ENCODE assay signal across 14 cellular contexts in the genomic region with DNA sequence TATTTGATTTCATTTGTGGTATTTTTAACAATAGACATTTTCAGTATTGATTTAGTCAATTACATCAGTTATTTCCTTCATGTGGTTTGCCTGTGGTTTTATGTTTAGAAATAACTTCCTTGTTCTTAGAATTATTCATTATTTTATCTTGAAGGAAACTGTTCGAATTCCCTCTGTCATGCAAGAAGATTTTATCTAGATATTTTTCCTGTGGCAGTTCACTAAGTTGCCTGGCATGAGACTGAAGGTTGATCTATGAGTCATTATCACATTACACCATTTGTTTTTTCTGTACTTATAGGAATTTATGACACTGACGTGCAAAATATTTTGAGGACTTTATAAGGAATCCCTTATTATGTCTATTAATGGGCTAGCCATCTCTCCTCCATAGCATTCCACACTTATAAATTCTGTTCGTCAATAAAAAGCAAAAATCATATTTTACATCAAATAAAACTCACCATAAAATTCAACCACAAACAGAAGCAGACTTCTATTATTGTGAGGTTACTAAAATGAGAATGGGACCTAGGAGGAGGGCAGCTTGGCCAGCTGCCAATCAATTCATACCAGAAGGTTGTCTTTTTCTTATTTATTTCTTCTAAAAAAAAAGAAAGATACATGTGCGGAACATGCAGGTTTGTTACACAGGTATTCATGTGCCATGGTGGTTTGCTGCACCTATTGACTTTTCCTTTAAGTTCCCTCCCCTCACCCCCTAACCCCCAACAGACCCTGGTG.
A peak's percentile ranks its signal among the peaks of the same experiment; 100 is the strongest.
DNase-seq lines count a peak whose midpoint lies in the region; ATAC-seq and FAIRE-seq lines count a peak whose summit lies in the region.
"Had no signal": no experiment of that assay in that cellular context is flagged by ENCODE, and none has a peak within 500 bp of the region (broad histone marks: within the 10 kb centered on the region; RNA-seq: fewer than 3 reads in every experiment).

No MANE protein-coding gene starts in this region.

- peak overlapping the region; percentile 74 for H3K27ac ChIP-seq in ACC112 (ENCODE audit: low read depth, low read length)
- H3K27ac ChIP-seq: left ventricle myocardium inferior, uterus had no signal

- H3K4me1 Mint-ChIP-seq in activated CD4-positive, alpha-beta memory T cell treated with anti-CD3 and anti-CD28 coated beads for 36 hours (ENCODE audit: low read depth): no peaks in the 10 kb centered on the region
- H3K4me1 Mint-ChIP-seq in naive thymus-derived CD8-positive, alpha-beta T cell: no peaks in the 10 kb centered on the region
- H3K4me1 Mint-ChIP-seq in activated T-cell treated with anti-CD3 and anti-CD28 coated beads, Interleukin-2, amount 50 U/mL, for 4 hours (ENCODE audit: low read depth): no peaks in the 10 kb centered on the region

- no peaks in the 10 kb centered on the region for H3K36me3 Mint-ChIP-seq in activated CD4-positive, alpha-beta memory T cell treated with anti-CD3 and anti-CD28 coated beads for 36 hours
- no peaks in the 10 kb centered on the region for H3K36me3 Mint-ChIP-seq in naive thymus-derived CD8-positive, alpha-beta T cell
- no peaks in the 10 kb centered on the region for H3K36me3 Mint-ChIP-seq in activated T-cell treated with anti-CD3 and anti-CD28 coated beads, Interleukin-2, amount 50 U/mL, for 4 hours (ENCODE audit: insufficient read depth)

- H3K4me3 Mint-ChIP-seq in activated CD4-positive, alpha-beta memory T cell treated with anti-CD3 and anti-CD28 coated beads for 36 hours: no peak overlapping the region
- no peak overlapping the region for H3K4me3 Mint-ChIP-seq in naive thymus-derived CD8-positive, alpha-beta T cell
- H3K4me3 Mint-ChIP-seq in activated T-cell treated with anti-CD3 and anti-CD28 coated beads, Interleukin-2, amount 50 U/mL, for 4 hours: no peak overlapping the region

- CTCF ChIA-PET in activated CD4-positive, alpha-beta memory T cell treated with anti-CD3 and anti-CD28 coated beads for 36 hours (lab: Charles Lee): interaction anchor here (6.0 kb wide), 1 partner anchor 997 kb away, joined by 38 read pairs; no protein-coding TSS in a partner anchor

- H3K4me3 ChIP-seq in ACC112 (ENCODE audit: low read depth, low read length): no peak overlapping the region
- H3K4me3 ChIP-seq: left ventricle myocardium inferior, uterus had no signal

- DNase-seq in HTR-8/SVneo (ENCODE audit: insufficient read length, low spot score): peak; percentile 40
- DNase-seq in amniotic stem cell (lab: John Stamatoyannopoulos, UW): peak; percentile 57
- DNase-seq in foreskin melanocyte: peak; percentile 94
- DNase-seq in activated CD4-positive, alpha-beta memory T cell treated with anti-CD3 and anti-CD28 coated beads for 36 hours: no peak
- DNase-seq in naive thymus-derived CD8-positive, alpha-beta T cell: no peak
- DNase-seq in activated T-cell treated with anti-CD3 and anti-CD28 coated beads, Interleukin-2, amount 50 U/mL, for 4 hours: no peak
- DNase-seq in NOMO-1 treated with dmso at 0.1 percent for 144 hours (lab: John Stamatoyannopoulos, UW; ENCODE audit: unreplicated experiment): no peak
- DNase-seq: left ventricle myocardium inferior, NCI-H524 treated with DMSO at 0.1 percent for 48 hours, nucleus accumbens, SHP77, uterus had no signal

- POLR2A ChIA-PET in activated CD4-positive, alpha-beta memory T cell treated with anti-CD3 and anti-CD28 coated beads for 36 hours (lab: Charles Lee): no interaction called here
- POLR2A ChIA-PET in naive thymus-derived CD8-positive, alpha-beta T cell (lab: Charles Lee): no interaction called here

- no peaks in the 10 kb centered on the region for H3K9me3 Mint-ChIP-seq in activated CD4-positive, alpha-beta memory T cell treated with anti-CD3 and anti-CD28 coated beads for 36 hours
- H3K9me3 Mint-ChIP-seq in naive thymus-derived CD8-positive, alpha-beta T cell: peaks cover 0 to 2% (median 0%) of the 10 kb centered on the region in 9 donors
- no peaks in the 10 kb centered on the region for H3K9me3 Mint-ChIP-seq in activated T-cell treated with anti-CD3 and anti-CD28 coated beads, Interleukin-2, amount 50 U/mL, for 4 hours

- no peak overlapping the region for H3K27ac Mint-ChIP-seq in activated CD4-positive, alpha-beta memory T cell treated with anti-CD3 and anti-CD28 coated beads for 36 hours
- H3K27ac Mint-ChIP-seq in naive thymus-derived CD8-positive, alpha-beta T cell: no peak overlapping the region

- no peak for FAIRE-seq in HTR-8/SVneo (lab: Jason Lieb, UNC)

- no peak overlapping the region for H2AFZ ChIP-seq in ACC112 (ENCODE audit: low read length, unreplicated experiment)

- no peaks in the 10 kb centered on the region for H3K27me3 Mint-ChIP-seq in activated CD4-positive, alpha-beta memory T cell treated with anti-CD3 and anti-CD28 coated beads for 36 hours
- H3K27me3 Mint-ChIP-seq in naive thymus-derived CD8-positive, alpha-beta T cell: peaks cover 6 to 40% (median 9%) of the 10 kb centered on the region in 5 donors
- peaks cover 1% of the 10 kb centered on the region for H3K27me3 Mint-ChIP-seq in activated T-cell treated with anti-CD3 and anti-CD28 coated beads, Interleukin-2, amount 50 U/mL, for 4 hours (ENCODE audit: low read depth)

- H3K4me1 ChIP-seq in ACC112 (ENCODE audit: control insufficient read depth, insufficient read depth, low read length, unreplicated experiment): peaks cover 7% of the 10 kb centered on the region
- H3K4me1 ChIP-seq: left ventricle myocardium inferior, uterus had no signal

- H3K79me2 ChIP-seq in ACC112 (ENCODE audit: control insufficient read depth, insufficient read depth, low read length, unreplicated experiment): no peaks in the 10 kb centered on the region

- no peak for ATAC-seq in naive thymus-derived CD8-positive, alpha-beta T cell
- ATAC-seq in activated T-cell treated with anti-CD3 and anti-CD28 coated beads, Interleukin-2, amount 50 U/mL, for 4 hours: no peak
- ATAC-seq: activated CD4-positive, CD25-positive, alpha-beta regulatory T cell treated with anti-CD3 and anti-CD28 coated beads, Interleukin-2, amount 50 U/mL, for 24 hours had no signal

- H3K36me3 ChIP-seq in ACC112 (ENCODE audit: insufficient read depth, low read length): no peaks in the 10 kb centered on the region
- H3K36me3 ChIP-seq: left ventricle myocardium inferior, uterus had no signal

- intact Hi-C loops in activated CD4-positive, alpha-beta memory T cell treated with anti-CD3 and anti-CD28 coated beads for 36 hours (cut with micrococcal nuclease): no loop called here

- H3K27me3 ChIP-seq in ACC112 (ENCODE audit: insufficient read depth, low read length): no peaks in the 10 kb centered on the region
- H3K27me3 ChIP-seq: uterus had no signal

Comparison
In these comparisons a context has a peak if more than half of its experiments do, and no peak if none do; other contexts are left out.
1. DNase-seq: peak in HTR-8/SVneo (single experiment), amniotic stem cell (single experiment) and foreskin melanocyte (single experiment); none in activated CD4-positive, alpha-beta memory T cell treated with anti-CD3 and anti-CD28 coated beads for 36 hours (single experiment), naive thymus-derived CD8-positive, alpha-beta T cell (0 of 10), activated T-cell treated with anti-CD3 and anti-CD28 coated beads, Interleukin-2, amount 50 U/mL, for 4 hours (single experiment) and NOMO-1 treated with dmso at 0.1 percent for 144 hours (single experiment).